8 cellular contexts compared by ENCODE assay signal in genomic region chr16:71846443-71846842, GRCh38. TPM values are rescaled to one million over a fixed set of nuclear protein-coding genes. Genes with fewer than 3 reads are reported as not detected.
DNase-seq lines count a peak whose midpoint lies in the region; ATAC-seq and TF ChIP-seq lines count a peak whose summit lies in the region.

No MANE protein-coding gene starts in this region.

- peak; percentile 30 to 34 for DNase-seq in activated T-cell treated with anti-CD3 and anti-CD28 coated beads, Interleukin-2, amount 50 U/mL, for 48 hours
- no peak for DNase-seq in heart right ventricle
- DNase-seq in sigmoid colon, result peak; percentile 66
- DNase-seq in effector CD4-positive, alpha-beta T cell, result no peak

- H3K36me3 ChIP-seq in BLaER1 treated with 17β-estradiol and CSF1 and Interleukin-3, amounts not matched to agents 10 nM and 100 nM, result peaks cover 37 to 42% (median 39%) of the 10 kb centered on the region in 11 experiments
- peaks cover 0 to 39% (median 21%) of the 10 kb centered on the region in 9 donors for H3K36me3 ChIP-seq in heart right ventricle
- peaks cover 10 to 38% (median 29%) of the 10 kb centered on the region in 4 donors for H3K36me3 ChIP-seq in sigmoid colon

- H4K20me1 ChIP-seq in BLaER1 treated with 17β-estradiol and CSF1 and Interleukin-3, amounts not matched to agents 10 nM and 100 nM, result peaks cover 0 to 54% (median 33%) of the 10 kb centered on the region in 11 experiments; a peak in 18 of 22 replicates

- TF ChIP-seq POLR2A in sigmoid colon (IDR thresholded peaks at IDR 0.05), result no peak

- H3K9me3 ChIP-seq in BLaER1 treated with 17β-estradiol and CSF1 and Interleukin-3, amounts not matched to agents 10 nM and 100 nM (replicated peaks in 1 of 11), result no peaks in the 10 kb centered on the region
- H3K9me3 ChIP-seq in heart right ventricle (no peaks in the 10 kb centered on the region), sigmoid colon (no peaks in the 10 kb centered on the region)

- ATAC-seq in HG03045 (IDR thresholded peaks at IDR 0.05; ENCODE audit: unreplicated experiment) (peak; percentile 16), heart right ventricle (peak in 4 of 8 donors; percentile 3 to 9 (median 5)), GM19463 (IDR thresholded peaks at IDR 0.05; ENCODE audit: unreplicated experiment) (no peak), esophagus mucosa (no peak)

- peaks cover 23 to 47% (median 35%) of the 10 kb centered on the region in 10 experiments for H3K4me1 ChIP-seq in BLaER1 treated with 17β-estradiol and CSF1 and Interleukin-3, amounts not matched to agents 10 nM and 100 nM
- peaks cover 0 to 33% (median 22%) of the 10 kb centered on the region in 9 donors for H3K4me1 ChIP-seq in heart right ventricle
- peaks cover 0 to 25% (median 16%) of the 10 kb centered on the region in 4 donors for H3K4me1 ChIP-seq in sigmoid colon

- H3K9ac ChIP-seq in BLaER1 treated with 17β-estradiol and CSF1 and Interleukin-3, amounts not matched to agents 10 nM and 100 nM, result peak overlapping the region; percentile 93 to 98 (median 95)

- H3K27me3 ChIP-seq in BLaER1 treated with 17β-estradiol and CSF1 and Interleukin-3, amounts not matched to agents 10 nM and 100 nM, result no peaks in the 10 kb centered on the region
- H3K27me3 ChIP-seq in heart right ventricle (no peaks in the 10 kb centered on the region), sigmoid colon (no peaks in the 10 kb centered on the region)

- peak overlapping the region; percentile 89 to 100 (median 92) for H3K4me2 ChIP-seq in BLaER1 treated with 17β-estradiol and CSF1 and Interleukin-3, amounts not matched to agents 10 nM and 100 nM

- TF ChIP-seq EP300 in sigmoid colon (IDR thresholded peaks at IDR 0.05), result no peak

- intact Hi-C loops in heart right ventricle (cut with DNase I) (loop anchor here in 3 of 10 donors (5.0 to 10.0 kb wide), 3 partner anchors 36 to 62 kb away; partner anchors contain the start of genes AP1G1 (in 2 of the 3) and ZNF821 (in 1 of the 3)), sigmoid colon (cut with DNase I) (loop anchor here (5.0 kb wide), 1 partner anchor 36 kb away; the partner anchor contains the start of gene ZNF821)

- WGBS in heart right ventricle, 2 donors, result 0% methylated on average over 19 of the region's 19 CpGs
- WGBS in sigmoid colon, 2 donors, result 1% methylated on average over 19 of the region's 19 CpGs

- peak overlapping the region; percentile 84 to 93 (median 91) for H3K27ac ChIP-seq in BLaER1 treated with 17β-estradiol and CSF1 and Interleukin-3, amounts not matched to agents 10 nM and 100 nM
- H3K27ac ChIP-seq in heart right ventricle (peak overlapping the region; percentile 64 to 97 (median 91)), sigmoid colon (peak overlapping the region; percentile 83 to 91 (median 88))

- TF ChIP-seq CTCF in heart right ventricle (IDR thresholded peaks at IDR 0.05), result no peak
- no peak for TF ChIP-seq CTCF in sigmoid colon (IDR thresholded peaks at IDR 0.05)

- H3K4me3 ChIP-seq in BLaER1 treated with 17β-estradiol and CSF1 and Interleukin-3, amounts not matched to agents 10 nM and 100 nM, result peak overlapping the region; percentile 98 to 100 (median 100)
- H3K4me3 ChIP-seq in heart right ventricle (peak overlapping the region; percentile 83 to 100 (median 99)), sigmoid colon (peak overlapping the region; percentile 81 to 94 (median 92))

RNA-seq across cellular contexts. Expression of gene ATXN1L, which starts 0.7 kb away (rescaled TPM):
- total RNA-seq in heart right ventricle, result 10 to 100 TPM; 13.9 to 24.2 (median 19.1) TPM
- 1 to 10 TPM; 6.0 to 6.7 TPM for polyA plus RNA-seq in heart right ventricle
- 10 to 100 TPM; 22.8 to 25.0 (median 24.4) TPM for total RNA-seq in sigmoid colon
- 10 to 100 TPM in 1 of 3 donors, 1 to 10 TPM in 2; 6.6 to 13.8 (median 8.1) TPM for polyA plus RNA-seq in sigmoid colon
- 12.5 TPM for total RNA-seq in esophagus mucosa

RNA-seq across cellular contexts. Expression of gene ZNF821, which starts 37.5 kb away (rescaled TPM):
- 1 to 10 TPM; 2.2 to 7.8 (median 3.5) TPM for total RNA-seq in heart right ventricle
- 1 to 10 TPM; 3.5 to 3.6 TPM for polyA plus RNA-seq in heart right ventricle
- 1 to 10 TPM; 2.3 to 9.5 (median 7.5) TPM for total RNA-seq in sigmoid colon
- 10 to 100 TPM in 2 of 3 donors, 1 to 10 TPM in 1; 10.0 to 16.8 (median 11.8) TPM for polyA plus RNA-seq in sigmoid colon
- total RNA-seq in esophagus mucosa, result 4.7 TPM

RNA-seq across cellular contexts. Expression of gene AP1G1, which starts 37.8 kb away (rescaled TPM):
- total RNA-seq in heart right ventricle (10 to 100 TPM; 31.2 to 53.7 (median 36.9) TPM), sigmoid colon (10 to 100 TPM; 34.9 to 57.3 (median 51.1) TPM), esophagus mucosa (74.9 TPM)
- polyA plus RNA-seq in heart right ventricle (10 to 100 TPM; 12.4 to 15.5 TPM), sigmoid colon (10 to 100 TPM; 12.6 to 32.1 (median 23.6) TPM)

RNA-seq across cellular contexts. Expression of gene IST1, which starts 48.9 kb away (rescaled TPM):
- total RNA-seq in heart right ventricle, result 100 to 1,000 TPM in 7 of 10 donors, 10 to 100 TPM in 3; 89.1 to 140 (median 108) TPM
- polyA plus RNA-seq in heart right ventricle, result 10 to 100 TPM; 80.6 to 92.1 TPM
- total RNA-seq in sigmoid colon, result 100 to 1,000 TPM; 117 to 176 (median 170) TPM
- polyA plus RNA-seq in sigmoid colon, result 100 to 1,000 TPM; 133 to 182 (median 155) TPM
- total RNA-seq in esophagus mucosa, result 86.7 TPM

Comparison
In these comparisons a context has a peak if more than half of its experiments do, and no peak if none do; other contexts are left out.
1. DNase-seq: peak in activated T-cell treated with anti-CD3 and anti-CD28 coated beads, Interleukin-2, amount 50 U/mL, for 48 hours (2 of 2) and sigmoid colon (single experiment); none in heart right ventricle (0 of 2) and effector CD4-positive, alpha-beta T cell (single experiment).
2. Peak in every context shown above with its lines, with median percentiles within 50 percentile points of each other: H3K27ac ChIP-seq and H3K4me3 ChIP-seq.